In the genomic region with DNA sequence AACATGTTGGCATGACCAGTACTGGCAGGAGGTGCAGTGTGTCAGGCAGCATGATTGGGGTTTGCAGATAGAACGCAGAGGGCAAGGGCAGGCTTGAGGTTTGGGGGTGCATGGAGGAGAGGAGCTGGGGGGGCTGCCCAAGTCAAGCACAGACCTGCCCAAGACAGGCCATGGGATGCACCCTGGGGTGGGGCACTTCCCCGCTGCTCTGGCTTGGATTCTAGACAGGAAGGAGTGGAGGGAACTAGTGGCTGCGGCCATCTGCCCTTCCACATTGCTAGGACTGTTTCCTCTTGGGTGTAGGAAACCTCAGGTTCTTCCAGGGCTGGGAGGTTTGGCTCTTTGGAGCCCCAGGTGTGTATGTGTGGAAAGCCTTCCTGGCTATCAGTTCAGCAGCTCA, we compare ENCODE assay signal across 14 cellular contexts. TPM values are rescaled to one million over a fixed set of nuclear protein-coding genes. Genes with fewer than 3 reads are reported as not detected.
DNase-seq lines count a peak whose midpoint lies in the region; ATAC-seq and TF ChIP-seq lines count a peak whose summit lies in the region.
"Had no signal": no experiment of that assay in that cellular context is flagged by ENCODE, and none has a peak within 500 bp of the region (broad histone marks: within the 10 kb centered on the region; RNA-seq: fewer than 3 reads in every experiment).

No MANE protein-coding gene starts in this region.

- H3K9me2 ChIP-seq in PC-3 (replicated peaks; ENCODE audit: low read length): no peaks in the 10 kb centered on the region

- intact Hi-C loops in PC-3 (cut with micrococcal nuclease): no loop called here

- H3K27ac ChIP-seq in PC-3 (ENCODE audit: low read length) (no peak overlapping the region), epithelial cell of prostate (peak overlapping the region; percentile 87), thoracic aorta (peak overlapping the region in 1 of 2 donors; percentile 49)

- no TSS peak for BruUV-seq in PC-3 (replicated peaks; lab: Mats Ljungman, UMichigan)

- H3K27me3 ChIP-seq in PC-3 (ENCODE audit: low read length) (no peaks in the 10 kb centered on the region), thoracic aorta (replicated peaks; ENCODE audit: insufficient read depth) (no peaks in the 10 kb centered on the region)

- peaks cover 32% of the 10 kb centered on the region for H4K20me1 ChIP-seq in PC-3 (ENCODE audit: low read length)

- no peak for TF ChIP-seq CTCF in PC-3 (conservative IDR thresholded peaks at IDR 0.05; ENCODE audit: low read depth, low read length)
- no peak for TF ChIP-seq CTCF in thoracic aorta (IDR thresholded peaks at IDR 0.05)

- peaks cover 37% of the 10 kb centered on the region for H3K4me1 Mint-ChIP-seq in activated T-cell treated with anti-CD3 and anti-CD28 coated beads, Interleukin-2, amount 50 U/mL, for 4 hours (ENCODE audit: low read depth)

- H3K4me3 Mint-ChIP-seq in activated T-cell treated with anti-CD3 and anti-CD28 coated beads, Interleukin-2, amount 50 U/mL, for 4 hours: peak overlapping the region; percentile 16
- H3K4me3 Mint-ChIP-seq: memory B cell had no signal

- CTCF ChIA-PET in PC-3 (lab: Charles Lee): no interaction called here

- H3K9me3 ChIP-seq in PC-3 (ENCODE audit: low read length) (no peaks in the 10 kb centered on the region), thoracic aorta (no peaks in the 10 kb centered on the region)

- no peaks in the 10 kb centered on the region for H3K27me3 Mint-ChIP-seq in activated T-cell treated with anti-CD3 and anti-CD28 coated beads, Interleukin-2, amount 50 U/mL, for 4 hours (ENCODE audit: low read depth)

- ATAC-seq in activated T-cell treated with anti-CD3 and anti-CD28 coated beads, Interleukin-2, amount 50 U/mL, for 4 hours: no peak
- ATAC-seq in PC-3 (no peak), thoracic aorta (ENCODE audit: insufficient number of reproducible peaks, low FRiP score, low read depth) (no peak)

- no peaks in the 10 kb centered on the region for H3K9me3 Mint-ChIP-seq in activated T-cell treated with anti-CD3 and anti-CD28 coated beads, Interleukin-2, amount 50 U/mL, for 4 hours
- H3K9me3 Mint-ChIP-seq: memory B cell had no signal

- H3K4me1 ChIP-seq in PC-3 (ENCODE audit: insufficient read depth, low read length): peaks cover 57% of the 10 kb centered on the region
- peaks cover 31 to 57% of the 10 kb centered on the region in 2 donors for H3K4me1 ChIP-seq in thoracic aorta (ENCODE audit: control insufficient read depth in 1 of 2, low read depth in 2 of 2)

- DNase-seq in activated T-cell treated with anti-CD3 and anti-CD28 coated beads, Interleukin-2, amount 50 U/mL, for 4 hours: no peak
- DNase-seq in activated T-cell treated with anti-CD3 and anti-CD28 coated beads, Interleukin-2, amount 50 U/mL, for 48 hours: no peak
- DNase-seq in PC-3: no peak
- no peak for DNase-seq in epithelial cell of prostate (ENCODE audit: low read depth, low spot score)
- DNase-seq in thoracic aorta (ENCODE audit: low spot score): no peak
- DNase-seq in medulla oblongata (ENCODE audit: extremely low spot score): no peak
- no peak for DNase-seq in HK-2 (ENCODE audit: unreplicated experiment)
- DNase-seq in iPS-NIHi7 (ENCODE audit: extremely low spot score): no peak
- DNase-seq: amniotic stem cell, cortex of kidney, NCI-H1105, NCI-H345, small intestine had no signal

- H3F3A ChIP-seq in PC-3 (ENCODE audit: low read length, unreplicated experiment): peaks cover 6% of the 10 kb centered on the region

- H3K9ac ChIP-seq in PC-3 (ENCODE audit: low read length): no peak overlapping the region

- H3K36me3 Mint-ChIP-seq in activated T-cell treated with anti-CD3 and anti-CD28 coated beads, Interleukin-2, amount 50 U/mL, for 4 hours (ENCODE audit: insufficient read depth): peaks cover 2% of the 10 kb centered on the region
- H3K36me3 Mint-ChIP-seq: memory B cell had no signal

- peaks cover 84% of the 10 kb centered on the region for H3K79me2 ChIP-seq in PC-3 (ENCODE audit: low read length)

- H3K4me2 ChIP-seq in PC-3 (ENCODE audit: low read length): peak overlapping the region; percentile 89

- POLR2A ChIA-PET in PC-3 (lab: Charles Lee; ENCODE audit: unreplicated experiment): no interaction called here

- H2AFZ ChIP-seq in PC-3 (ENCODE audit: low read length): no peak overlapping the region

- H3K4me3 ChIP-seq in PC-3 (ENCODE audit: low read length): peak overlapping the region; percentile 77
- peak overlapping the region; percentile 87 for H3K4me3 ChIP-seq in thoracic aorta

- H3K36me3 ChIP-seq in PC-3 (ENCODE audit: low read depth, low read length): peaks cover 18% of the 10 kb centered on the region; the same call in 1 of the 2 replicates
- no peaks in the 10 kb centered on the region for H3K36me3 ChIP-seq in thoracic aorta

RNA-seq across cellular contexts. Expression of a gene that starts 3.0 kb away (rescaled TPM):
- total RNA-seq in activated T-cell treated with anti-CD3 and anti-CD28 coated beads, Interleukin-2, amount 50 U/mL, for 4 hours: 100 to 1,000 TPM; 101 to 114 (median 106) TPM
- total RNA-seq in PC-3 (2014; rRNA removed): 423 and 464 TPM in 2 replicates
- total RNA-seq in thoracic aorta: 10 to 100 TPM; 52.4 to 64.7 TPM

RNA-seq across cellular contexts. Expression of a gene that starts 54.2 kb away (rescaled TPM):
- 10 to 100 TPM; 17.7 to 26.9 (median 24.5) TPM for total RNA-seq in activated T-cell treated with anti-CD3 and anti-CD28 coated beads, Interleukin-2, amount 50 U/mL, for 4 hours
- total RNA-seq in PC-3 (2014; rRNA removed) (99.2 and 151 TPM in 2 replicates), thoracic aorta (1 to 10 TPM; 2.3 to 8.4 TPM)
